ENCODE assay signal across 1 cellular context in genomic region chr18:46716827-46717226, GRCh38.
TF ChIP-seq lines count a peak whose summit lies in the region.

No MANE protein-coding gene starts in this region.

TF ChIP-seq in H1, 55 proteins besides CTCF, POLR2A, EP300 and RAD21:
- TF ChIP-seq SRF (IDR thresholded peaks at IDR 0.05; ENCODE audit: low read depth, low read length): no peak
- TF ChIP-seq BRCA1 (IDR thresholded peaks at IDR 0.05; ENCODE audit: low read depth, low read length): no peak
- TF ChIP-seq RNF2 (IDR thresholded peaks at IDR 0.05; ENCODE audit: borderline replicate concordance, low read depth, low read length, missing control alignments, poor library complexity, severe bottlenecking): no peak
- TF ChIP-seq E2F6 (IDR thresholded peaks at IDR 0.05): no peak
- no peak for TF ChIP-seq SP2 (IDR thresholded peaks at IDR 0.05; ENCODE audit: low read length)
- TF ChIP-seq KDM5A (IDR thresholded peaks at IDR 0.05; ENCODE audit: low read length): no peak
- TF ChIP-seq YY1 (IDR thresholded peaks at IDR 0.05; ENCODE audit: low read depth, low read length): no peak
- no peak for TF ChIP-seq SIX5 (IDR thresholded peaks at IDR 0.05; ENCODE audit: low read depth, low read length)
- no peak for TF ChIP-seq FOSL1 (IDR thresholded peaks at IDR 0.05; ENCODE audit: insufficient read depth, low read depth, low read length)
- TF ChIP-seq SIN3A (conservative IDR thresholded peaks at IDR 0.05 in 1 of 2, IDR thresholded peaks at IDR 0.05 in 1 of 2; ENCODE audit: low read depth in 1 of 2, low read length in 2 of 2): no peak
- TF ChIP-seq GABPA (IDR thresholded peaks at IDR 0.05; ENCODE audit: borderline replicate concordance, insufficient read depth, low read length): no peak
- TF ChIP-seq TBP (IDR thresholded peaks at IDR 0.05; ENCODE audit: low read depth, low read length): no peak
- TF ChIP-seq CEBPB (IDR thresholded peaks at IDR 0.05; ENCODE audit: low read depth, low read length): no peak
- no peak for TF ChIP-seq MAFK (IDR thresholded peaks at IDR 0.05; ENCODE audit: low read depth, low read length)
- TF ChIP-seq JUN (IDR thresholded peaks at IDR 0.05; ENCODE audit: low read depth, low read length): no peak
- no peak for TF ChIP-seq RFX5 (IDR thresholded peaks at IDR 0.05; ENCODE audit: borderline replicate concordance, low read depth, low read length)
- TF ChIP-seq TCF12 (IDR thresholded peaks at IDR 0.05; ENCODE audit: low read depth, low read length): no peak
- no peak for TF ChIP-seq MAX (IDR thresholded peaks at IDR 0.05)
- no peak for TF ChIP-seq GTF2F1 (IDR thresholded peaks at IDR 0.05; ENCODE audit: borderline replicate concordance, low read depth, low read length)
TF ChIP-seq in H1: peak in this region for 0.
